21 cellular contexts compared by ENCODE assay signal in genomic region chr11:62197400-62197799, GRCh38. TPM values are rescaled to one million over a fixed set of nuclear protein-coding genes. Genes with fewer than 3 reads are reported as not detected.
"Had no signal": no experiment of that assay in that cellular context is flagged by ENCODE, and none has a peak within 500 bp of the region (broad histone marks: within the 10 kb centered on the region; RNA-seq: fewer than 3 reads in every experiment).

No MANE protein-coding gene starts in this region.

RNA-seq across cellular contexts. Expression of gene SCGB1D1, which starts 7.4 kb away (rescaled TPM):
- total RNA-seq: activated naive CD4-positive, alpha-beta T cell treated with anti-CD3 and anti-CD28 coated beads for 36 hours; activated naive CD4-positive, alpha-beta T cell treated with anti-CD3 and anti-CD28 coated beads, Interleukin-2, amount 50 U/mL, for 72 hours; activated naive CD8-positive, alpha-beta T cell treated with anti-CD3 and anti-CD28 coated beads for 36 hours; activated naive CD8-positive, alpha-beta T cell treated with anti-CD3 and anti-CD28 coated beads, Interleukin-2, amount 10 ng/mL, durations not matched to agents 7 days and 5 days; activated T-cell treated with anti-CD3 and anti-CD28 coated beads, Interleukin-2, amount 50 U/mL, for 4 hours; activated T-cell treated with anti-CD3 and anti-CD28 coated beads, Interleukin-2, amount 50 U/mL, for 72 hours; activated T-helper 1 cell treated with anti-CD3 and anti-CD28 coated beads, Interleukin-12 subunit alpha, Interleukin-12 subunit beta, Interleukin-2, Interleukin-4 antibody, amounts not matched to agents 30 ng/mL and 10 ng/mL and 1 ng/mL, durations not matched to agents 14 hours and 24 hours and 36 hours; activated T-helper 17 cell treated with anti-CD3 and anti-CD28 coated beads, Interleukin-2, amount 50 U/mL, for 72 hours; activated T-helper 2 cell treated with anti-CD3 and anti-CD28 coated beads, Interferon-gamma antibody, Interleukin-2, Interleukin-4, amounts not matched to agents 10 μg/mL and 5 μg/mL and 100 μg/mL, durations not matched to agents 14 hours and 24 hours and 36 hours; adrenal gland; aorta; ascending aorta; astrocyte; body of pancreas; breast epithelium; bronchial epithelial cell; cardiac muscle cell; cardiac septum; cerebellum; chondrocyte had no signal
- polyA plus RNA-seq: adipose tissue, adrenal gland, aorta, cardiac muscle cell had no signal

RNA-seq across cellular contexts. Expression of gene SCGB2A1, which starts 11.1 kb away (rescaled TPM):
- total RNA-seq: activated naive CD4-positive, alpha-beta T cell treated with anti-CD3 and anti-CD28 coated beads for 36 hours; activated naive CD4-positive, alpha-beta T cell treated with anti-CD3 and anti-CD28 coated beads, Interleukin-2, amount 50 U/mL, for 72 hours; activated naive CD8-positive, alpha-beta T cell treated with anti-CD3 and anti-CD28 coated beads for 36 hours; activated naive CD8-positive, alpha-beta T cell treated with anti-CD3 and anti-CD28 coated beads, Interleukin-2, amount 10 ng/mL, durations not matched to agents 7 days and 5 days; activated T-cell treated with anti-CD3 and anti-CD28 coated beads, Interleukin-2, amount 50 U/mL, for 4 hours; activated T-cell treated with anti-CD3 and anti-CD28 coated beads, Interleukin-2, amount 50 U/mL, for 72 hours; activated T-helper 1 cell treated with anti-CD3 and anti-CD28 coated beads, Interleukin-12 subunit alpha, Interleukin-12 subunit beta, Interleukin-2, Interleukin-4 antibody, amounts not matched to agents 30 ng/mL and 10 ng/mL and 1 ng/mL, durations not matched to agents 14 hours and 24 hours and 36 hours; activated T-helper 17 cell treated with anti-CD3 and anti-CD28 coated beads, Interleukin-2, amount 50 U/mL, for 72 hours; activated T-helper 2 cell treated with anti-CD3 and anti-CD28 coated beads, Interferon-gamma antibody, Interleukin-2, Interleukin-4, amounts not matched to agents 10 μg/mL and 5 μg/mL and 100 μg/mL, durations not matched to agents 14 hours and 24 hours and 36 hours; adrenal gland; aorta; ascending aorta; astrocyte; bronchial epithelial cell; cardiac muscle cell; cardiac septum; cerebellum; chondrocyte had no signal
- polyA plus RNA-seq: adrenal gland, aorta, cardiac muscle cell had no signal

RNA-seq across cellular contexts. Expression of gene SCGB1D2, which starts 44.6 kb away (rescaled TPM):
- total RNA-seq: activated naive CD4-positive, alpha-beta T cell treated with anti-CD3 and anti-CD28 coated beads for 36 hours; activated naive CD4-positive, alpha-beta T cell treated with anti-CD3 and anti-CD28 coated beads, Interleukin-2, amount 50 U/mL, for 72 hours; activated naive CD8-positive, alpha-beta T cell treated with anti-CD3 and anti-CD28 coated beads for 36 hours; activated naive CD8-positive, alpha-beta T cell treated with anti-CD3 and anti-CD28 coated beads, Interleukin-2, amount 10 ng/mL, durations not matched to agents 7 days and 5 days; activated T-cell treated with anti-CD3 and anti-CD28 coated beads, Interleukin-2, amount 50 U/mL, for 4 hours; activated T-cell treated with anti-CD3 and anti-CD28 coated beads, Interleukin-2, amount 50 U/mL, for 72 hours; activated T-helper 1 cell treated with anti-CD3 and anti-CD28 coated beads, Interleukin-12 subunit alpha, Interleukin-12 subunit beta, Interleukin-2, Interleukin-4 antibody, amounts not matched to agents 30 ng/mL and 10 ng/mL and 1 ng/mL, durations not matched to agents 14 hours and 24 hours and 36 hours; activated T-helper 17 cell treated with anti-CD3 and anti-CD28 coated beads, Interleukin-2, amount 50 U/mL, for 72 hours; activated T-helper 2 cell treated with anti-CD3 and anti-CD28 coated beads, Interferon-gamma antibody, Interleukin-2, Interleukin-4, amounts not matched to agents 10 μg/mL and 5 μg/mL and 100 μg/mL, durations not matched to agents 14 hours and 24 hours and 36 hours; aorta; ascending aorta; astrocyte; body of pancreas; bronchial epithelial cell; cardiac muscle cell; cardiac septum; cerebellum; chondrocyte had no signal
- polyA plus RNA-seq: aorta, cardiac muscle cell had no signal
